ENCODE assay signal across 8 cellular contexts in the genomic region with DNA sequence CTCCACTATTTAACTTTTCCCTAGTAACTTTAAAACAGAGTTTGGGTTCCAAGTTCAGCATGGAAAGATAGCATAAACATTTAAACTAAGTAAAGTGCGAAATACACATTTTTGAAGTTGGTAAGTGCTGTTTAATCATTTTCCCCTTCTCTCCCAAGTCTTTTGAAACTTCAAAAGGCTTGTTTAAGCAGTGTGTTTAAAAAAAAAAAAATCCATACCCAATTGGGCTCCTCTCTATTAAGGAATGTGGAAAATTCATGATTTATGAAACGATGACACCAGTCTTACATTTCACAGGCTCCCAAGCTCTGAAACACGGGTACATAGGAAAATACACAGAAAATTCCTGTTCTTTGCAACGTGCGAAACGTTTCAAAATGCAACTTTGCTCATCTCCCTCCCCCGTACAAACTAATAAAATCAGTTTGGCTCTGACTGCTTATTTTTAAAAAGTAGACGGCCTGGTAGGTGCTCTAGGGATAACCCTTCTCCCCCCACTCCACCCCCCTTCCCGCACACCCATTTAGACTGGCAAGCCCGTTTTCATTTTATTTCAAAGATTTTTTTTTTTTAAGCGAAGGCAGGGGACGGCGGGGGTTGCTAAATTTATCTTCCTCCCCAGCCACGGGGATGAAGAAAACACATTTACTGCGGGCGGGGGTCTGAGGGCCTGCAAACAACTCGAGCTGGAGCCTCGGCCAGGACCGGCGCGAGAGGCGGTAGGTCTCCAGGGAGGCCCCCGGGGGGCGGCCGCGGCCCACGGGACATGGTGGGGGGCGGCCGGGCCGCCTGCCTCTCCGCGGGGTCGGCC.
DNase-seq lines count a peak whose midpoint lies in the region; ATAC-seq and TF ChIP-seq lines count a peak whose summit lies in the region.

No MANE protein-coding gene starts in this region.

- no peaks in the 10 kb centered on the region for H3K27me3 Mint-ChIP-seq in stimulated activated naive B cell treated with anti-CD40 and anti-IgM and Interleukin-4, amounts not matched to agents 10 μg/mL and 1 μg/mL and 100 μg/mL, for 72 hours

- peak overlapping the region; percentile 53 for H3K4me3 ChIP-seq in NB4 (ENCODE audit: low read depth, low read length)
- peak overlapping the region; percentile 90 for H3K4me3 ChIP-seq in astrocyte of the cerebellum (ENCODE audit: low read depth, low read length)

- peak overlapping the region; percentile 81 for H3K4me3 Mint-ChIP-seq in stimulated activated naive B cell treated with anti-CD40 and anti-IgM and Interleukin-4, amounts not matched to agents 10 μg/mL and 1 μg/mL and 100 μg/mL, for 72 hours

- H3K9me3 Mint-ChIP-seq in stimulated activated naive B cell treated with anti-CD40 and anti-IgM and Interleukin-4, amounts not matched to agents 10 μg/mL and 1 μg/mL and 100 μg/mL, for 72 hours, result no peaks in the 10 kb centered on the region

- H3K36me3 Mint-ChIP-seq in stimulated activated naive B cell treated with anti-CD40 and anti-IgM and Interleukin-4, amounts not matched to agents 10 μg/mL and 1 μg/mL and 100 μg/mL, for 72 hours, result peaks cover 12 to 25% of the 10 kb centered on the region in 2 donors

- peaks cover 26 to 29% of the 10 kb centered on the region in 2 donors for H3K4me1 Mint-ChIP-seq in stimulated activated naive B cell treated with anti-CD40 and anti-IgM and Interleukin-4, amounts not matched to agents 10 μg/mL and 1 μg/mL and 100 μg/mL, for 72 hours

- H3K27ac Mint-ChIP-seq in stimulated activated naive B cell treated with anti-CD40 and anti-IgM and Interleukin-4, amounts not matched to agents 10 μg/mL and 1 μg/mL and 100 μg/mL, for 72 hours, result peak overlapping the region; percentile 96

- peak; percentile 19 for DNase-seq in stimulated activated CD4-positive, alpha-beta T cell treated with anti-CD3 and anti-CD28 coated beads, Interleukin-4, amount 100 ng/mL, for 24 hours
- no peak for DNase-seq in stimulated activated CD4-positive, alpha-beta T cell treated with anti-CD3 and anti-CD28 coated beads, Interleukin-4, amount 100 ng/mL, for 4 hours
- DNase-seq in NB4 (ENCODE audit: low read depth) (peak; percentile 59), astrocyte of the cerebellum (ENCODE audit: low read depth) (no peak), kidney glomerular epithelial cell (lab: John Stamatoyannopoulos, UW) (peak; percentile 31)
- DNase-seq in stimulated activated naive B cell treated with anti-CD40 and anti-IgM and Interleukin-4, amounts not matched to agents 10 μg/mL and 1 μg/mL and 100 μg/mL, for 72 hours, result no peak

- in situ Hi-C loops in astrocyte of the cerebellum (cut with HindIII; ENCODE audit: low sequenced_read_pairs), result no loop called here

- TF ChIP-seq CTCF in NB4 (IDR thresholded peaks at IDR 0.05; ENCODE audit: low read depth, low read length) (no peak), astrocyte of the cerebellum (IDR thresholded peaks at IDR 0.05; ENCODE audit: low read depth, low read length, missing control alignments) (no peak)

- ATAC-seq in stimulated activated naive B cell treated with anti-CD40 and anti-IgM and Interleukin-4, amounts not matched to agents 10 μg/mL and 1 μg/mL and 100 μg/mL, for 72 hours (replicated peaks), result peak; percentile 5 to 12
- no peak for ATAC-seq in HG02798 (IDR thresholded peaks at IDR 0.05; ENCODE audit: poor library complexity, unreplicated experiment)
- ATAC-seq in HG03095 (IDR thresholded peaks at IDR 0.05; ENCODE audit: unreplicated experiment), result no peak

- no peak for TF ChIP-seq POLR2A in NB4 (IDR thresholded peaks at IDR 0.05; ENCODE audit: extremely low read depth, insufficient read length)

Comparison
In these comparisons a context has a peak if more than half of its experiments do, and no peak if none do; other contexts are left out.
1. DNase-seq: peak in stimulated activated CD4-positive, alpha-beta T cell treated with anti-CD3 and anti-CD28 coated beads, Interleukin-4, amount 100 ng/mL, for 24 hours (single experiment), NB4 (single experiment) and kidney glomerular epithelial cell (single experiment); none in stimulated activated CD4-positive, alpha-beta T cell treated with anti-CD3 and anti-CD28 coated beads, Interleukin-4, amount 100 ng/mL, for 4 hours (0 of 2), astrocyte of the cerebellum (single experiment) and stimulated activated naive B cell treated with anti-CD40 and anti-IgM and Interleukin-4, amounts not matched to agents 10 μg/mL and 1 μg/mL and 100 μg/mL, for 72 hours (single experiment).
2. ATAC-seq: peak in stimulated activated naive B cell treated with anti-CD40 and anti-IgM and Interleukin-4, amounts not matched to agents 10 μg/mL and 1 μg/mL and 100 μg/mL, for 72 hours (2 of 2); none in HG02798 (single experiment) and HG03095 (single experiment).